In genomic region chr12:17593715-17594406, GRCh38 we compare ENCODE assay signal across 1 cellular context.
TF ChIP-seq lines count a peak whose summit lies in the region.

No MANE protein-coding gene starts in this region.

TF ChIP-seq in A549, 52 proteins besides CTCF, POLR2A, EP300 and RAD21 (continued from another document):
- TF ChIP-seq ELK1 (IDR thresholded peaks at IDR 0.05; ENCODE audit: low read depth, low read length) = no peak
